Comparison of ENCODE assay signal across 8 cellular contexts in genomic region chr21:42923553-42924432, GRCh38.
DNase-seq lines count a peak whose midpoint lies in the region; ATAC-seq and TF ChIP-seq lines count a peak whose summit lies in the region.

No MANE protein-coding gene starts in this region.

- ATAC-seq in HG02852 (IDR thresholded peaks at IDR 0.05; ENCODE audit: unreplicated experiment) (peak; percentile 52), GM18861 (IDR thresholded peaks at IDR 0.05; ENCODE audit: unreplicated experiment) (no peak)

- DNase-seq in DMS53 (lab: John Stamatoyannopoulos, UW) (peak; percentile 94), NCI-H2227 (lab: John Stamatoyannopoulos, UW; ENCODE audit: unreplicated experiment) (peak; percentile 74), cardiac fibroblast (ENCODE audit: low read depth in 2 of 2) (peak; percentile 92), islet precursor cell (peak; percentile 96)
- DNase-seq in stimulated activated CD4-positive, alpha-beta T cell treated with anti-CD3 and anti-CD28 coated beads, Interleukin-12 subunit alpha, Interleukin-12 subunit beta, amount 100 ng/mL, for 48 hours (ENCODE audit: low read depth in 2 of 3, low spot score in 1 of 3) = peak; percentile 65 to 76 (median 68)

- TF ChIP-seq CTCF in WI38 (IDR thresholded peaks at IDR 0.05; ENCODE audit: low read depth, low read length) (peak; percentile 86), cardiac fibroblast (IDR thresholded peaks at IDR 0.05; ENCODE audit: low read depth, low read length) (peak; percentile 79)

- H3K4me3 ChIP-seq in WI38 (ENCODE audit: low read depth, low read length) (no peak overlapping the region), cardiac fibroblast (replicated peaks in 1 of 2; ENCODE audit: low read depth in 2 of 2, low read length in 2 of 2) (no peak overlapping the region)
